ENCODE assay signal across 9 cellular contexts in the genomic region with DNA sequence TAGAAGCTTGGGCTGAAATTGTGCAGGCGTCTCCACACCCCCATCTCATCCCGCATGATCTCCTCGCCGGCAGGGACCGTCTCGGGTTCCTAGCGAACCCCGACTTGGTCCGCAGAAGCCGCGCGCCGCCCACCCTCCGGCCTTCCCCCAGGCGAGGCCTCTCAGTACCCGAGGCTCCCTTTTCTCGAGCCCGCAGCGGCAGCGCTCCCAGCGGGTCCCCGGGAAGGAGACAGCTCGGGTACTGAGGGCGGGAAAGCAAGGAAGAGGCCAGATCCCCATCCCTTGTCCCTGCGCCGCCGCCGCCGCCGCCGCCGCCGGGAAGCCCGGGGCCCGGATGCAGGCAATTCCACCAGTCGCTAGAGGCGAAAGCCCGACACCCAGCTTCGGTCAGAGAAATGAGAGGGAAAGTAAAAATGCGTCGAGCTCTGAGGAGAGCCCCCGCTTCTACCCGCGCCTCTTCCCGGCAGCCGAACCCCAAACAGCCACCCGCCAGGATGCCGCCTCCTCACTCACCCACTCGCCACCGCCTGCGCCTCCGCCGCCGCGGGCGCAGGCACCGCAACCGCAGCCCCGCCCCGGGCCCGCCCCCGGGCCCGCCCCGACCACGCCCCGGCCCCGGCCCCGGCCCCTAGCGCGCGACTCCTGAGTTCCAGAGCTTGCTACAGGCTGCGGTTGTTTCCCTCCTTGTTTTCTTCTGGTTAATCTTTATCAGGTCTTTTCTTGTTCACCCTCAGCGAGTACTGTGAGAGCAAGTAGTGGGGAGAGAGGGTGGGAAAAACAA. TPM values are rescaled to one million over a fixed set of nuclear protein-coding genes. Genes with fewer than 3 reads are reported as not detected.
DNase-seq lines count a peak whose midpoint lies in the region; ATAC-seq and TF ChIP-seq lines count a peak whose summit lies in the region.
"Had no signal": no experiment of that assay in that cellular context is flagged by ENCODE, and none has a peak within 500 bp of the region (broad histone marks: within the 10 kb centered on the region; RNA-seq: fewer than 3 reads in every experiment).

A gene with protein sequence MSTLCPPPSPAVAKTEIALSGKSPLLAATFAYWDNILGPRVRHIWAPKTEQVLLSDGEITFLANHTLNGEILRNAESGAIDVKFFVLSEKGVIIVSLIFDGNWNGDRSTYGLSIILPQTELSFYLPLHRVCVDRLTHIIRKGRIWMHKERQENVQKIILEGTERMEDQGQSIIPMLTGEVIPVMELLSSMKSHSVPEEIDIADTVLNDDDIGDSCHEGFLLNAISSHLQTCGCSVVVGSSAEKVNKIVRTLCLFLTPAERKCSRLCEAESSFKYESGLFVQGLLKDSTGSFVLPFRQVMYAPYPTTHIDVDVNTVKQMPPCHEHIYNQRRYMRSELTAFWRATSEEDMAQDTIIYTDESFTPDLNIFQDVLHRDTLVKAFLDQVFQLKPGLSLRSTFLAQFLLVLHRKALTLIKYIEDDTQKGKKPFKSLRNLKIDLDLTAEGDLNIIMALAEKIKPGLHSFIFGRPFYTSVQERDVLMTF (minus strand): TSS at position 564 of the 781 bp plus-strand sequence. CDS start 6,361 bp downstream, outside the sequence.

- no peaks in the 10 kb centered on the region for H3K27me3 Mint-ChIP-seq in nephron (ENCODE audit: low read depth)
- no peaks in the 10 kb centered on the region for H3K27me3 Mint-ChIP-seq in stimulated activated naive CD8-positive, alpha-beta T cell treated with anti-CD3 and anti-CD28 coated beads, Interleukin-15, amount 100 ng/mL, for 72 hours

- H3K4me3 ChIP-seq in esophagus (ENCODE audit: low read depth in 1 of 2, low read length in 2 of 2) = peak within 1 kb of the TSS; percentile 69 to 86

- peak within 1 kb of the TSS; percentile 93 to 99 (median 98) for H3K4me3 Mint-ChIP-seq in nephron
- H3K4me3 Mint-ChIP-seq in stimulated activated naive CD8-positive, alpha-beta T cell treated with anti-CD3 and anti-CD28 coated beads, Interleukin-15, amount 100 ng/mL, for 72 hours = peak within 1 kb of the TSS; percentile 89 to 95

- H3K9me3 ChIP-seq in esophagus (ENCODE audit: control insufficient read depth in 2 of 2, insufficient read depth in 1 of 2, low read depth in 1 of 2, low read length in 1 of 2) = no peaks in the 10 kb centered on the region

- peak within 1 kb of the TSS; percentile 97 for H3K27ac ChIP-seq in esophagus (ENCODE audit: low read depth in 2 of 2, low read length in 1 of 2)

- H3K27me3 ChIP-seq in esophagus (ENCODE audit: control insufficient read depth in 1 of 2, insufficient read depth in 2 of 2, low read length in 2 of 2) = no peaks in the 10 kb centered on the region

- H3K4me1 ChIP-seq in esophagus (ENCODE audit: control insufficient read depth in 2 of 2, insufficient read depth in 2 of 2, low read length in 1 of 2) = no peaks in the 10 kb centered on the region

- peak within 1 kb of the TSS; percentile 96 to 100 (median 98) for H3K27ac Mint-ChIP-seq in nephron
- peak within 1 kb of the TSS; percentile 100 for H3K27ac Mint-ChIP-seq in stimulated activated naive CD8-positive, alpha-beta T cell treated with anti-CD3 and anti-CD28 coated beads, Interleukin-15, amount 100 ng/mL, for 72 hours

- ATAC-seq in GM18520 (IDR thresholded peaks at IDR 0.05; ENCODE audit: unreplicated experiment) (peak; percentile 51), HG03025 (IDR thresholded peaks at IDR 0.05; ENCODE audit: low FRiP score, unreplicated experiment) (peak; percentile 68)
- ATAC-seq in stimulated activated naive CD8-positive, alpha-beta T cell treated with anti-CD3 and anti-CD28 coated beads, Interleukin-15, amount 100 ng/mL, for 72 hours = peak; percentile 81

- DNase-seq in AG08396 (ENCODE audit: low spot score) (peak; percentile 92), NCI-H460 (ENCODE audit: extremely low read depth, low read depth) (peak; percentile 1), activated T-cell treated with anti-CD3 and anti-CD28 coated beads for 24 hours (ENCODE audit: low read depth) (peak; percentile 82)
- peak; percentile 86 to 92 for DNase-seq in stimulated activated naive CD8-positive, alpha-beta T cell treated with anti-CD3 and anti-CD28 coated beads, Interleukin-15, amount 100 ng/mL, for 72 hours

- 1% methylated on average over 71 to 73 of the region's 73 CpGs for WGBS in esophagus, 2 donors

- peaks cover 28% of the 10 kb centered on the region for H3K4me1 Mint-ChIP-seq in nephron
- H3K4me1 Mint-ChIP-seq in stimulated activated naive CD8-positive, alpha-beta T cell treated with anti-CD3 and anti-CD28 coated beads, Interleukin-15, amount 100 ng/mL, for 72 hours = peaks cover 26% of the 10 kb centered on the region

- no peaks in the 10 kb centered on the region for H3K36me3 ChIP-seq in esophagus (ENCODE audit: control insufficient read depth in 2 of 2, insufficient read depth in 2 of 2, low read length in 1 of 2)

- H3K9me3 Mint-ChIP-seq in nephron = peaks cover 4% of the 10 kb centered on the region
- H3K9me3 Mint-ChIP-seq in stimulated activated naive CD8-positive, alpha-beta T cell treated with anti-CD3 and anti-CD28 coated beads, Interleukin-15, amount 100 ng/mL, for 72 hours = peaks cover 4 to 11% of the 10 kb centered on the region in 2 donors

- no peak for TF ChIP-seq CTCF in nephron (IDR thresholded peaks at IDR 0.05; ENCODE audit: unreplicated experiment in 3 of 3)

- no peaks in the 10 kb centered on the region for H3K36me3 Mint-ChIP-seq in nephron (ENCODE audit: low read depth)

RNA-seq across cellular contexts. Expression of the gene that starts here (rescaled TPM):
- 30.1 and 38.3 TPM in 2 replicates for total RNA-seq in NCI-H460 (2014; rRNA removed; shearing (Covaris generic))
- 25.4 and 43.5 TPM in 2 replicates for polyA plus RNA-seq in NCI-H460 (2014; cell fraction: nucleus; rRNA removed)
- 1 to 10 TPM; 4.6 to 6.7 TPM for polyA plus RNA-seq in esophagus
- total RNA-seq: SK-MEL-5 had no signal

Comparison
In these comparisons a context has a peak if more than half of its experiments do, and no peak if none do; other contexts are left out.
1. Peak in every context shown above with its lines: DNase-seq, ATAC-seq, H3K4me3 ChIP-seq and H3K27ac ChIP-seq.
2. DNase-seq: peak in every context shown above with its lines; median percentile 92 in AG08396; 89 in stimulated activated naive CD8-positive, alpha-beta T cell treated with anti-CD3 and anti-CD28 coated beads, Interleukin-15, amount 100 ng/mL, for 72 hours; 82 in activated T-cell treated with anti-CD3 and anti-CD28 coated beads for 24 hours; 1 in NCI-H460.